In genomic region chr7:126755381-126755780, GRCh38 we compare ENCODE assay signal across 28 cellular contexts.
"Had no signal": no experiment of that assay in that cellular context is flagged by ENCODE, and none has a peak within 500 bp of the region (broad histone marks: within the 10 kb centered on the region; RNA-seq: fewer than 3 reads in every experiment).

No MANE protein-coding gene starts in this region.

- H3K27me3 Mint-ChIP-seq: naive B cell; stimulated activated naive B cell treated with anti-CD40 and anti-IgM and Interleukin-4, amounts not matched to agents 10 μg/mL and 1 μg/mL and 100 μg/mL, for 72 hours had no signal

- H3K4me1 Mint-ChIP-seq: immature natural killer cell; naive B cell; natural killer cell; neural crest cell; stimulated activated naive B cell treated with anti-CD40 and anti-IgM and Interleukin-4, amounts not matched to agents 10 μg/mL and 1 μg/mL and 100 μg/mL, for 72 hours had no signal

- H3K36me3 Mint-ChIP-seq: immature natural killer cell; naive B cell; natural killer cell; stimulated activated naive B cell treated with anti-CD40 and anti-IgM and Interleukin-4, amounts not matched to agents 10 μg/mL and 1 μg/mL and 100 μg/mL, for 72 hours had no signal

- H3K27ac Mint-ChIP-seq: immature natural killer cell; naive B cell; natural killer cell; stimulated activated naive B cell treated with anti-CD40 and anti-IgM and Interleukin-4, amounts not matched to agents 10 μg/mL and 1 μg/mL and 100 μg/mL, for 72 hours had no signal

- H3K9me3 Mint-ChIP-seq: neural crest cell had no signal

- H3K4me3 Mint-ChIP-seq: immature natural killer cell; naive B cell; natural killer cell; neural crest cell; stimulated activated naive B cell treated with anti-CD40 and anti-IgM and Interleukin-4, amounts not matched to agents 10 μg/mL and 1 μg/mL and 100 μg/mL, for 72 hours had no signal

- DNase-seq: hypothalamus; immature natural killer cell; kidney; left colon; left lung; lower lobe of right lung; mammary epithelial cell; mesenchymal stem cell; naive B cell; natural killer cell; nucleus accumbens; pancreas; posterior cingulate gyrus; retina; right cardiac atrium; stimulated activated CD4-positive, alpha-beta T cell treated with anti-CD3 and anti-CD28 coated beads, Interleukin-12 subunit alpha, Interleukin-12 subunit beta, amount 100 ng/mL, for 4 hours; stimulated activated CD4-positive, alpha-beta T cell treated with anti-CD3 and anti-CD28 coated beads, Interleukin-15, amount 100 ng/mL, for 24 hours; stimulated activated CD4-positive, alpha-beta T cell treated with anti-CD3 and anti-CD28 coated beads, Interleukin-2, amount 100 ng/mL, for 24 hours; stimulated activated CD4-positive, alpha-beta T cell treated with anti-CD3 and anti-CD28 coated beads, Interleukin-4, amount 100 ng/mL, for 1 hour; stimulated activated naive B cell treated with anti-CD40 and anti-IgM and Interleukin-4, amounts not matched to agents 10 μg/mL and 1 μg/mL and 100 μg/mL, for 72 hours; stimulated activated naive CD8-positive, alpha-beta T cell treated with anti-CD3 and anti-CD28 coated beads, Interleukin-15, Interleukin-2, amounts not matched to agents 100 U/mL and 50 U/mL, for 24 hours; stomach; testis; thyroid gland; transverse colon; upper lobe of left lung had no signal

- ATAC-seq: left colon; left lung; lower lobe of right lung; natural killer cell; pancreas; right cardiac atrium; sciatic nerve; stimulated activated naive B cell treated with anti-CD40 and anti-IgM and Interleukin-4, amounts not matched to agents 10 μg/mL and 1 μg/mL and 100 μg/mL, for 72 hours; stimulated activated naive CD8-positive, alpha-beta T cell treated with anti-CD3 and anti-CD28 coated beads, Interleukin-15, Interleukin-2, amounts not matched to agents 100 U/mL and 50 U/mL, for 24 hours had no signal
